23 cellular contexts compared by ENCODE assay signal in the genomic region with DNA sequence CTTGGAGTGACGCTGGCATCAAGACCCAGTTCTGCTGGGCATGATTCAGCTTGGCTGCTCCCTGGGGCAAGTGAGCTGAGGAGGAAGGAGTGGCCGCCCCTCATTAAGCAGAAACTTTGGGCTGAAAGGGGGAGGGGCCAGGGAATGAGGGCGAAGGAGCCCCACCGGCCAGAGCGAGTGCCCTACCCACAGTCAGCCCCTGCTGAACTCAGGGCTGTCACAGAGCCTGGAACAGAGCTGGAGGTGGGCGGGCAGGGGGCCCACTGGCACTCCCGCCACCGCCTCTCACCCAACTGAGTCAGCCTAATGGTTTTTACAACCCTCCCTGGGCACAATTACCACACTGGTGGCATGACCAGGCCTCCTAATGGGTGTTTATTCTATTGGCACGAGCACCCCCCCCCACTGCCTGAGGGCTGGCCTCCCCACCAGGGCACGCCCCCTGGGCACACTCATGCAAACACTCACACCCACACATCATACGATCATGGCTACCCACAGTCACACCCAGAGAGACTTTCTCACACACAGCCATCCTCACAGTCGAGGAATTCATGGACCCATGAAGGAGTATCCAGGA. TPM values are rescaled to one million over a fixed set of nuclear protein-coding genes. Genes with fewer than 3 reads are reported as not detected.
DNase-seq lines count a peak whose midpoint lies in the region; ATAC-seq and TF ChIP-seq lines count a peak whose summit lies in the region.
"Had no signal": no experiment of that assay in that cellular context is flagged by ENCODE, and none has a peak within 500 bp of the region (broad histone marks: within the 10 kb centered on the region; RNA-seq: fewer than 3 reads in every experiment).

No MANE protein-coding gene starts in this region.

- DNase-seq in HPDE6-E6E7 (ENCODE audit: extremely low spot score) (peak; percentile 60), mammary epithelial cell (peak; percentile 50), mucosa of descending colon (peak; percentile 52 to 59 (median 55)), type B pancreatic cell (ENCODE audit: extremely low spot score, unreplicated experiment) (no peak), sigmoid colon (no peak), NCI-H1048 (lab: John Stamatoyannopoulos, UW) (no peak), trophoblast cell (no peak)
- DNase-seq: activated CD4-positive, alpha-beta T cell treated with anti-CD3 and anti-CD28 coated beads for 4 hours; AML-193; colonic mucosa; COR-L47; endodermal cell; H9; mesendoderm; NCI-H2081; testis had no signal

- intact Hi-C loops in mammary epithelial cell (cut with micrococcal nuclease) = no loop called here
- intact Hi-C loops in mucosa of descending colon (cut with DNase I, micrococcal nuclease) = no loop called here
- intact Hi-C loops in sigmoid colon (cut with DNase I) = no loop called here

- peak overlapping the region; percentile 14 for H2AFZ ChIP-seq in mammary epithelial cell (ENCODE audit: low read depth, low read length)
- no peak overlapping the region for H2AFZ ChIP-seq in trophoblast cell (ENCODE audit: insufficient read depth, low read length, poor library complexity)

- H3K9ac ChIP-seq in mammary epithelial cell (ENCODE audit: insufficient read depth, low read length) (no peak overlapping the region), trophoblast cell (ENCODE audit: low read length) (no peak overlapping the region)

- H3K23ac ChIP-seq in trophoblast cell (ENCODE audit: low read length) = no peak overlapping the region

- H3K4ac ChIP-seq in trophoblast cell (ENCODE audit: low read depth, low read length) = no peak overlapping the region

- no peak for TF ChIP-seq EP300 in sigmoid colon (IDR thresholded peaks at IDR 0.05)

- H3K36me3 ChIP-seq in mammary epithelial cell (ENCODE audit: insufficient read depth, low read length) (no peaks in the 10 kb centered on the region), mucosa of descending colon (ENCODE audit: low read depth) (no peaks in the 10 kb centered on the region), sigmoid colon (no peaks in the 10 kb centered on the region), trophoblast cell (ENCODE audit: control insufficient read depth in 1 of 2, insufficient read depth in 2 of 2, low read length in 2 of 2) (no peaks in the 10 kb centered on the region)
- H3K36me3 ChIP-seq: colonic mucosa had no signal

- H3K79me2 ChIP-seq in mammary epithelial cell (ENCODE audit: insufficient read depth, low read length) = no peaks in the 10 kb centered on the region
- H3K79me2 ChIP-seq in trophoblast cell (ENCODE audit: control insufficient read depth, insufficient read depth, low read length, poor library complexity) = no peaks in the 10 kb centered on the region

- no TSS peak for BruUV-seq in mammary epithelial cell (replicated peaks; lab: Mats Ljungman, UMichigan)

- no peak overlapping the region for H4K91ac ChIP-seq in trophoblast cell (ENCODE audit: low read depth, low read length)

- WGBS in mammary epithelial cell (ENCODE audit: low coverage, missing lambda C conversion rate) = 50% methylated on average over 2 of the region's 12 CpGs
- 18 to 66% methylated on average over 12 of the region's 12 CpGs for WGBS in sigmoid colon, 2 donors
- WGBS in trophoblast cell (ENCODE audit: extremely low coverage, insufficient coverage, insufficient read length) = no CpG with 5 or more reads among the region's 12 CpGs

- in situ Hi-C loops in mammary epithelial cell (cut with MboI; ENCODE audit: low sequenced_read_pairs in 2 of 2) = no loop called here

- dilution Hi-C loops in mammary epithelial cell (cut with HindIII; ENCODE audit: low sequenced_read_pairs) = no loop called here

- no peak overlapping the region for H3K4me3 Mint-ChIP-seq in type B pancreatic cell
- H3K4me3 Mint-ChIP-seq: activated T-helper 17 cell treated with anti-CD3 and anti-CD28 coated beads, Interleukin-2, amount 50 U/mL, for 72 hours; brain; endodermal cell; H9; nephron had no signal

- no peaks in the 10 kb centered on the region for H3K9me3 Mint-ChIP-seq in type B pancreatic cell
- H3K9me3 Mint-ChIP-seq: activated T-helper 17 cell treated with anti-CD3 and anti-CD28 coated beads, Interleukin-2, amount 50 U/mL, for 72 hours; endodermal cell; H9; nephron had no signal

- no peak overlapping the region for H3K4me3 ChIP-seq in mammary epithelial cell (replicated peaks in 1 of 3; ENCODE audit: insufficient read depth in 1 of 3, low read depth in 2 of 3, low read length in 3 of 3)
- no peak overlapping the region for H3K4me3 ChIP-seq in mucosa of descending colon
- H3K4me3 ChIP-seq in sigmoid colon = no peak overlapping the region
- H3K4me3 ChIP-seq in trophoblast cell (ENCODE audit: low read depth, low read length) = no peak overlapping the region
- H3K4me3 ChIP-seq: colonic mucosa, testis had no signal

- H3K79me1 ChIP-seq in trophoblast cell (ENCODE audit: low read length) = no peaks in the 10 kb centered on the region

- CTCF ChIA-PET in mammary epithelial cell (lab: Charles Lee; ENCODE audit: low non-redundant PET) = no interaction called here

- H3K27me3 Mint-ChIP-seq in type B pancreatic cell = no peaks in the 10 kb centered on the region
- H3K27me3 Mint-ChIP-seq: activated T-helper 17 cell treated with anti-CD3 and anti-CD28 coated beads, Interleukin-2, amount 50 U/mL, for 72 hours had no signal

- peaks cover 12% of the 10 kb centered on the region for H3K4me1 Mint-ChIP-seq in type B pancreatic cell (ENCODE audit: unreplicated experiment)
- H3K4me1 Mint-ChIP-seq: activated T-helper 17 cell treated with anti-CD3 and anti-CD28 coated beads, Interleukin-2, amount 50 U/mL, for 72 hours; endodermal cell; nephron had no signal

- ATAC-seq in mucosa of descending colon = peak; percentile 55
- no peak for ATAC-seq in GM19328 (IDR thresholded peaks at IDR 0.05; ENCODE audit: unreplicated experiment)
- ATAC-seq: activated T-helper 17 cell treated with anti-CD3 and anti-CD28 coated beads, Interleukin-2, amount 50 U/mL, for 72 hours had no signal

- no peak overlapping the region for H2BK12ac ChIP-seq in trophoblast cell (ENCODE audit: low read length)

- TF ChIP-seq POLR2A in sigmoid colon (IDR thresholded peaks at IDR 0.05) = no peak

- no peak overlapping the region for H4K12ac ChIP-seq in trophoblast cell (ENCODE audit: low read depth, low read length)

- no peak overlapping the region for H4K8ac ChIP-seq in trophoblast cell (ENCODE audit: low read depth, low read length)

- no peaks in the 10 kb centered on the region for H4K20me1 ChIP-seq in mammary epithelial cell (ENCODE audit: insufficient read depth, low read length)

- H3K18ac ChIP-seq in trophoblast cell (ENCODE audit: low read length) = no peak overlapping the region

- TF ChIP-seq CTCF in mammary epithelial cell (conservative IDR thresholded peaks at IDR 0.05 in 1 of 2, IDR thresholded peaks at IDR 0.05 in 1 of 2; ENCODE audit: extremely low read depth in 1 of 2, insufficient read depth in 1 of 2, low read depth in 1 of 2, low read length in 2 of 2) (no peak), mucosa of descending colon (IDR thresholded peaks at IDR 0.05) (no peak), type B pancreatic cell (conservative IDR thresholded peaks at IDR 0.05) (no peak), sigmoid colon (IDR thresholded peaks at IDR 0.05) (no peak)

- H3K27me3 ChIP-seq in mammary epithelial cell (ENCODE audit: insufficient read depth, low read length) = no peaks in the 10 kb centered on the region
- H3K27me3 ChIP-seq in sigmoid colon = peaks cover 0 to 5% (median 0%) of the 10 kb centered on the region in 3 donors
- H3K27me3 ChIP-seq in trophoblast cell (ENCODE audit: insufficient read depth, low read length) = no peaks in the 10 kb centered on the region
- H3K27me3 ChIP-seq: colonic mucosa, testis had no signal

- H2BK120ac ChIP-seq in trophoblast cell (ENCODE audit: insufficient read depth, low read length, poor library complexity) = no peak overlapping the region

- no peaks in the 10 kb centered on the region for H3K36me3 Mint-ChIP-seq in type B pancreatic cell
- H3K36me3 Mint-ChIP-seq: brain had no signal

- peak overlapping the region; percentile 16 for H3K27ac Mint-ChIP-seq in type B pancreatic cell
- H3K27ac Mint-ChIP-seq: activated T-helper 17 cell treated with anti-CD3 and anti-CD28 coated beads, Interleukin-2, amount 50 U/mL, for 72 hours; endodermal cell; nephron had no signal

- H3K4me1 ChIP-seq in mammary epithelial cell (ENCODE audit: insufficient read depth, low read length) (peaks cover 13% of the 10 kb centered on the region), mucosa of descending colon (ENCODE audit: low read depth) (peaks cover 23% of the 10 kb centered on the region), sigmoid colon (no peaks in the 10 kb centered on the region), trophoblast cell (ENCODE audit: control insufficient read depth in 1 of 2, insufficient read depth in 2 of 2, low read length in 2 of 2) (no peaks in the 10 kb centered on the region)
- H3K4me1 ChIP-seq: testis had no signal

- no peak overlapping the region for H2AK5ac ChIP-seq in trophoblast cell (ENCODE audit: low read length)

- H3K9me3 ChIP-seq in mammary epithelial cell (replicated peaks; ENCODE audit: insufficient read depth, low read length) (no peaks in the 10 kb centered on the region), mucosa of descending colon (no peaks in the 10 kb centered on the region), sigmoid colon (no peaks in the 10 kb centered on the region), trophoblast cell (ENCODE audit: insufficient read depth, low read depth, low read length) (peaks cover 2% of the 10 kb centered on the region)
- H3K9me3 ChIP-seq: colonic mucosa, testis had no signal

- H3K14ac ChIP-seq in trophoblast cell (ENCODE audit: low read length) = no peak overlapping the region

- H2BK5ac ChIP-seq in trophoblast cell (ENCODE audit: low read depth, low read length, poor library complexity) = no peak overlapping the region

- H3K4me2 ChIP-seq in mammary epithelial cell (ENCODE audit: insufficient read depth, low read depth, low read length) (peak overlapping the region; percentile 29), trophoblast cell (ENCODE audit: low read length) (no peak overlapping the region)

- H3K27ac ChIP-seq in mammary epithelial cell (ENCODE audit: insufficient read depth, low read depth, low read length) (no peak overlapping the region), sigmoid colon (no peak overlapping the region), trophoblast cell (ENCODE audit: low read depth, low read length) (no peak overlapping the region)
- H3K27ac ChIP-seq: colonic mucosa, HL-60, testis had no signal

RNA-seq across cellular contexts. Expression of gene UNC119, which starts 19.2 kb away (rescaled TPM):
- total RNA-seq in mammary epithelial cell (10 to 100 TPM; 26.3 to 27.5 TPM), mucosa of descending colon (10 to 100 TPM; 20.5 to 32.3 (median 23.2) TPM), type B pancreatic cell (ENCODE audit: low replicate concordance) (40.2 and 52.2 TPM in 2 replicates), sigmoid colon (10 to 100 TPM; 20.7 to 25.8 (median 23.6) TPM)
- polyA plus RNA-seq in mammary epithelial cell (40.9 TPM), sigmoid colon (10 to 100 TPM; 23.4 to 35.8 (median 31.2) TPM)
- 33.3 TPM for polyA minus RNA-seq in mammary epithelial cell
- 31.6 and 32.7 TPM in 2 replicates for polyA plus RNA-seq in trophoblast cell (2013)

RNA-seq across cellular contexts. Expression of gene FOXN1, which starts 27.0 kb away (rescaled TPM):
- not detected for total RNA-seq in mammary epithelial cell
- not detected for polyA plus RNA-seq in mammary epithelial cell
- not detected for polyA minus RNA-seq in mammary epithelial cell
- total RNA-seq in mucosa of descending colon = under 1 TPM in 2 of 3 donors, not detected in 1; 0.46 to 0.69 TPM
- 1.0 and 1.2 TPM in 2 replicates for total RNA-seq in type B pancreatic cell (ENCODE audit: low replicate concordance)
- total RNA-seq in sigmoid colon = not detected
- polyA plus RNA-seq in sigmoid colon = under 1 TPM; 0.23 to 0.60 (median 0.38) TPM
- 0.05 and 0.12 TPM in 2 replicates for polyA plus RNA-seq in trophoblast cell (2013)
- total RNA-seq: activated T-helper 17 cell treated with anti-CD3 and anti-CD28 coated beads, Interleukin-2, amount 50 U/mL, for 72 hours; endodermal cell; G401; H9; NCI-H460 had no signal

RNA-seq across cellular contexts. Expression of gene PIGS, which starts 38.1 kb away (rescaled TPM):
- total RNA-seq in mammary epithelial cell (10 to 100 TPM; 45.0 to 56.2 TPM), mucosa of descending colon (100 to 1,000 TPM in 1 of 3 donors, 10 to 100 TPM in 2; 52.2 to 100 (median 88.5) TPM), type B pancreatic cell (ENCODE audit: low replicate concordance) (66.1 and 75.0 TPM in 2 replicates), sigmoid colon (10 to 100 TPM; 17.2 to 42.5 (median 36.7) TPM)
- polyA plus RNA-seq in mammary epithelial cell (59.1 TPM), sigmoid colon (10 to 100 TPM; 19.2 to 66.3 (median 27.0) TPM)
- polyA minus RNA-seq in mammary epithelial cell = 125 TPM
- polyA plus RNA-seq in trophoblast cell (2013) = 60.9 and 63.9 TPM in 2 replicates

RNA-seq across cellular contexts. Expression of gene ALDOC, which starts 43.5 kb away (rescaled TPM):
- total RNA-seq in mammary epithelial cell (10 to 100 TPM; 45.4 to 46.0 TPM), mucosa of descending colon (10 to 100 TPM; 15.3 to 25.4 (median 19.7) TPM), type B pancreatic cell (ENCODE audit: low replicate concordance) (7.1 and 12.6 TPM in 2 replicates), sigmoid colon (10 to 100 TPM; 10.2 to 30.0 (median 24.9) TPM)
- polyA plus RNA-seq in mammary epithelial cell (163 TPM), sigmoid colon (10 to 100 TPM; 28.8 to 43.3 (median 38.4) TPM)
- 262 TPM for polyA minus RNA-seq in mammary epithelial cell
- polyA plus RNA-seq in trophoblast cell (2013) = 19.2 and 19.7 TPM in 2 replicates

RNA-seq across cellular contexts. Expression of gene SLC13A2, which starts 59.7 kb away (rescaled TPM):
- total RNA-seq in mammary epithelial cell = not detected
- polyA plus RNA-seq in mammary epithelial cell = not detected
- polyA minus RNA-seq in mammary epithelial cell = not detected
- total RNA-seq in mucosa of descending colon = 10 to 100 TPM; 14.9 to 87.0 (median 17.1) TPM
- 1.2 and 8.7 TPM in 2 replicates for total RNA-seq in type B pancreatic cell (ENCODE audit: low replicate concordance)
- under 1 TPM in 1 of 4 donors, not detected in 3; under 0.01 TPM for total RNA-seq in sigmoid colon
- polyA plus RNA-seq in sigmoid colon = 10 to 100 TPM in 2 of 3 donors, 1 to 10 TPM in 1; 8.4 to 29.1 (median 11.4) TPM
- not detected in 2 replicates for polyA plus RNA-seq in trophoblast cell (2013)
- total RNA-seq: activated T-helper 17 cell treated with anti-CD3 and anti-CD28 coated beads, Interleukin-2, amount 50 U/mL, for 72 hours; endodermal cell; G401; H9; NCI-H460 had no signal

Comparison
In these comparisons a context has a peak if more than half of its experiments do, and no peak if none do; other contexts are left out.
1. DNase-seq: peak in HPDE6-E6E7 (single experiment), mammary epithelial cell (single experiment) and mucosa of descending colon (3 of 3); none in type B pancreatic cell (single experiment), sigmoid colon (single experiment), NCI-H1048 (single experiment) and trophoblast cell (0 of 2).